ENCODE assay signal across 12 cellular contexts in the genomic region with DNA sequence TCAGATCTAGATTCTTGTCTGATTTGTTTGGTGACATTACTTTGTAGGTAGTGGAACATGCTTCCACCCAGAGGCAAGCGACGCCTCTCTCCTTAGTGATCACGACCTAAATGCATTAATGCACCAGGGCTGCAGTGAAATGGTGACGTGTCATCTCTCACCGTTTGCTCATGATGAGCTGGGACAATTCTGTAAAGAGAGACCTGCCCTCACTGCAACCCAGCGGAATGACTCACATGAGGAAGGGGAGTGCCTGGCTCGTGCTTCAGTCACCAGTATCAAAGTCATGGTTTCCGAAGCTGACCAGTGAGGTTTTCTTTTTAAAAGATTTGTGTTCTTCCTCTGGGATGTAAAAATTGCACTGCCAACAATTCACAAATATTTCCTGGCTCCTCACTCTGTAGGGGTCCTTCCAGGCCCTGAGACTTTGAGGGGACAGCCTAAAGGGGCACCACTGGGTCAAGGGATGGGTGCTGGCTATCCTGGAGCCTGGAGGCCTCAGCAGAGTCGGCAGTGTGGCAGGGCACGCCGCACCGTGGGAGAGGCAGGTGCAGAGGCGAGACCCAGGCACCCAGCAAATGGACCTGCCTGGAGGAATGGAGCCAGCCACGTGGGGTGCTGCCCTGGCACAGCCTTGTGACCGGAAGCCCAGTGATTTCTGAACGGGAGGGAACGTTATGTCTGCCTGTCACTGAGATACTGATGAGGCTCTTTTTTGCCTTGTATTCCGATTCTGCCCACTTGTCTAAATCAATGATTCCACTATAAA. TPM values are rescaled to one million over a fixed set of nuclear protein-coding genes. Genes with fewer than 3 reads are reported as not detected.
A peak's percentile ranks its signal among the peaks of the same experiment; 100 is the strongest.
DNase-seq lines count a peak whose midpoint lies in the region; ATAC-seq, FAIRE-seq and TF ChIP-seq lines count a peak whose summit lies in the region.
"Had no signal": no experiment of that assay in that cellular context is flagged by ENCODE, and none has a peak within 500 bp of the region (broad histone marks: within the 10 kb centered on the region; RNA-seq: fewer than 3 reads in every experiment).

No MANE protein-coding gene starts in this region.

- TF ChIP-seq CTCF in Loucy (conservative IDR thresholded peaks at IDR 0.05; ENCODE audit: low read length) = no peak
- TF ChIP-seq CTCF in K562 (IDR thresholded peaks at IDR 0.05 in 2 of 3, conservative IDR thresholded peaks at IDR 0.05 in 1 of 3; ENCODE audit: insufficient read depth in 2 of 3, low read depth in 1 of 3, low read length in 3 of 3) = no peak
- no peak for TF ChIP-seq CTCF in osteocyte (IDR thresholded peaks at IDR 0.05)
- no peak for TF ChIP-seq CTCF in omental fat pad (IDR thresholded peaks at IDR 0.05)

- CTCF ChIA-PET in K562 (lab: Yijun Ruan, JAX; ENCODE audit: low intra/inter-chr PET ratio) = interaction anchor here (0.6 kb wide), 1 partner anchor 614 kb away, joined by 3 read pairs; a partner anchor contains a TSS

- H3K79me2 ChIP-seq in Loucy (ENCODE audit: insufficient read depth, low read length) (peaks cover 88% of the 10 kb centered on the region), K562 (ENCODE audit: control insufficient read depth, insufficient read depth, low read length) (peaks cover 58% of the 10 kb centered on the region)

- 64% methylated on average over 18 of the region's 18 CpGs for WGBS in K562 (ENCODE audit: insufficient coverage, low coverage, missing lambda C conversion rate)

- no peaks in the 10 kb centered on the region for H3K27me3 Mint-ChIP-seq in osteocyte (ENCODE audit: unreplicated experiment)

- no peaks in the 10 kb centered on the region for H3K9me3 ChIP-seq in Loucy (ENCODE audit: insufficient read depth, low read depth, low read length)
- H3K9me3 ChIP-seq in K562 (replicated peaks; ENCODE audit: control insufficient read depth, insufficient read depth, low read depth, low read length) = no peaks in the 10 kb centered on the region

- intact Hi-C loops in K562 (cut with micrococcal nuclease) = no loop called here

- H2AFZ ChIP-seq in Loucy (ENCODE audit: low read length) (no peak overlapping the region), K562 (ENCODE audit: low read depth, low read length) (no peak overlapping the region)

- no peaks in the 10 kb centered on the region for H3K36me3 Mint-ChIP-seq in osteocyte (ENCODE audit: unreplicated experiment)

- H4K20me1 ChIP-seq in Loucy (ENCODE audit: insufficient read depth, low read length, poor library complexity, severe bottlenecking) (peaks cover 22% of the 10 kb centered on the region), K562 (replicated peaks; ENCODE audit: control insufficient read depth, insufficient read depth, low read length) (peaks cover 31% of the 10 kb centered on the region)

- H3K9me1 ChIP-seq in K562 (ENCODE audit: control insufficient read depth, insufficient read depth, low read length) = peaks cover 4% of the 10 kb centered on the region

- H3K4me1 Mint-ChIP-seq in osteocyte (ENCODE audit: unreplicated experiment) = peaks cover 10% of the 10 kb centered on the region

- H3K4me3 ChIP-seq in Loucy (ENCODE audit: low read length, poor library complexity, severe bottlenecking) = peak overlapping the region; percentile 6
- no peak overlapping the region for H3K4me3 ChIP-seq in K562
- H3K4me3 ChIP-seq: coronary artery had no signal

- in situ Hi-C loops in K562 (cut with MboI) = no loop called here

- no peak overlapping the region for H3K4me3 Mint-ChIP-seq in osteocyte (ENCODE audit: unreplicated experiment)

- POLR2A ChIA-PET in K562 (lab: Yijun Ruan, JAX) = interaction anchor here (0.7 to 1.0 kb wide), 3 partner anchors 12 to 23 kb away, joined by 3 to 4 read pairs (median 3); no protein-coding TSS in a partner anchor

- H3K27me3 ChIP-seq in Loucy (ENCODE audit: insufficient read depth, low read length, poor library complexity, severe bottlenecking) (no peaks in the 10 kb centered on the region), K562 (ENCODE audit: control insufficient read depth in 2 of 2, insufficient read depth in 2 of 2, low read length in 2 of 2) (no peaks in the 10 kb centered on the region)

- H3K9me2 ChIP-seq in Loucy (replicated peaks; ENCODE audit: low read depth, low read length) = no peaks in the 10 kb centered on the region

- H3K36me3 ChIP-seq in Loucy (ENCODE audit: insufficient read depth, low read length) (peaks cover 28% of the 10 kb centered on the region; the same call in 1 of the 2 replicates), K562 (ENCODE audit: control insufficient read depth, insufficient read depth, low read length) (peaks cover 58% of the 10 kb centered on the region)

- no TSS peak for BruUV-seq in K562 (replicated peaks; lab: Mats Ljungman, UMichigan)

- DNase-seq in DMS53 (lab: John Stamatoyannopoulos, UW) (peak; percentile 30), DMS53 treated with DMSO at 0.1 percent for 48 hours (lab: John Stamatoyannopoulos, UW; ENCODE audit: unreplicated experiment) (no peak), K562 (ENCODE audit: extremely low read depth in 1 of 4, low spot score in 3 of 4) (peak in 1 of 4 experiments; percentile 23), osteocyte (ENCODE audit: extremely low spot score, unreplicated experiment) (no peak), omental fat pad (ENCODE audit: low spot score) (no peak), DMS79 treated with DMSO at 0.1 percent for 48 hours (lab: John Stamatoyannopoulos, UW) (no peak)
- DNase-seq: NCI-H1105 had no signal

- H3K4me1 ChIP-seq in Loucy (ENCODE audit: insufficient read depth, low read length, poor library complexity, severe bottlenecking) = peaks cover 47% of the 10 kb centered on the region
- peaks cover 27 to 56% of the 10 kb centered on the region in 2 experiments for H3K4me1 ChIP-seq in K562 (replicated peaks in 1 of 2; ENCODE audit: control insufficient read depth in 2 of 2, insufficient read depth in 2 of 2, low read length in 2 of 2)

- H3K4me2 ChIP-seq in Loucy (ENCODE audit: low read depth, low read length, poor library complexity, severe bottlenecking) (peak overlapping the region; percentile 88), K562 (ENCODE audit: insufficient read depth, low read length) (no peak overlapping the region)

- no peaks in the 10 kb centered on the region for H3K9me3 Mint-ChIP-seq in osteocyte (ENCODE audit: unreplicated experiment)

- no peak for FAIRE-seq in K562 (lab: Jason Lieb, UNC)

- TF ChIP-seq POLR2A in K562 (conservative IDR thresholded peaks at IDR 0.05) = no peak

- no peak overlapping the region for H3K27ac ChIP-seq in K562 (ENCODE audit: extremely low read depth, low read depth, low read length)
- H3K27ac ChIP-seq: 22Rv1, coronary artery had no signal

- H3F3A ChIP-seq in Loucy (ENCODE audit: low read depth) = no peaks in the 10 kb centered on the region

- H3K27ac Mint-ChIP-seq in osteocyte (ENCODE audit: unreplicated experiment) = peak overlapping the region; percentile 57

- H3K9ac ChIP-seq in Loucy (ENCODE audit: low read depth, low read length, poor library complexity, severe bottlenecking) (peak overlapping the region; percentile 6), K562 (ENCODE audit: insufficient read depth in 1 of 2, low read depth in 2 of 2, low read length in 2 of 2) (peak overlapping the region in 1 of 2 experiments; percentile 19; a peak in 1 of 4 replicates)

- TF ChIP-seq EP300 in K562 (IDR thresholded peaks at IDR 0.05; ENCODE audit: low read length) = no peak

- TF ChIP-seq RAD21 in K562 (CRISPR knock-in tag; conservative IDR thresholded peaks at IDR 0.05 in 1 of 2, IDR thresholded peaks at IDR 0.05 in 1 of 2) = no peak

- ATAC-seq in K562 = no peak
- ATAC-seq in HG03378 (IDR thresholded peaks at IDR 0.05; ENCODE audit: unreplicated experiment) = no peak
- no peak for ATAC-seq in omental fat pad (ENCODE audit: low FRiP score)

RNA-seq across cellular contexts. Expression of a gene that starts 17.3 kb away (rescaled TPM):
- 50.6 and 63.4 TPM in 2 replicates for total RNA-seq in K562 (2011; cell fraction: chromatin; rRNA removed; ENCODE audit: low replicate concordance)
- total RNA-seq in K562 (2011; cell fraction: nucleolus; rRNA removed) = 45.7 and 46.1 TPM in 2 replicates
- total RNA-seq in K562 (2011; cell fraction: nucleoplasm; rRNA removed) = 35.5 and 45.4 TPM in 2 replicates
- total RNA-seq in K562 (2014; rRNA removed) = 12.7 and 15.0 TPM in 2 replicates
- 9.7 and 10.5 TPM in 2 replicates for total RNA-seq in K562 (2014; rRNA removed; fragmentation: Illumina TruSeq; extraction: Trizol)
- total RNA-seq in K562 (2015; rRNA removed; fragmentation: Illumina TruSeq; extraction: Trizol) = 11.7 and 12.2 TPM in 2 replicates
- 22.3 and 23.7 TPM in 2 replicates for total RNA-seq in K562 (2021)
- 13.5 and 21.5 TPM in 2 replicates for polyA plus RNA-seq in K562 (2011; rRNA removed)
- polyA plus RNA-seq in K562 (2011; cell fraction: cytosol; rRNA removed) = 7.9 and 11.0 TPM in 2 replicates
- polyA plus RNA-seq in K562 (2011; cell fraction: nucleus; rRNA removed) = 97.5 and 103 TPM in 2 replicates
- 14.6 and 32.6 TPM in 2 replicates for polyA plus RNA-seq in K562 (2012)
- polyA plus RNA-seq in K562 (2014; fragmentation: Illumina TruSeq; extraction: Trizol) = 16.1 and 17.4 TPM in 2 replicates
- under 1 TPM; 0.51 to 0.91 TPM for polyA plus RNA-seq in K562 (2014; fragmentation: Nextera tagmentation; extraction: Ambion mirVana)
- 23.6 and 24.2 TPM in 2 replicates for polyA plus RNA-seq in K562 (2014; rRNA removed)
- polyA minus RNA-seq in K562 (2011; rRNA and poly(A)+ RNA removed) = 9.3 and 10.2 TPM in 2 replicates
- 5.9 and 7.6 TPM in 2 replicates for polyA minus RNA-seq in K562 (2011; cell fraction: cytosol; rRNA and poly(A)+ RNA removed)
- polyA minus RNA-seq in K562 (2011; cell fraction: nucleus; rRNA and poly(A)+ RNA removed) = 17.8 and 19.0 TPM in 2 replicates
- total RNA-seq in osteocyte = 15.5 and 17.1 TPM in 2 replicates
- 10 to 100 TPM in 1 of 4 donors, 1 to 10 TPM in 3; 5.6 to 18.5 (median 6.6) TPM for total RNA-seq in omental fat pad

RNA-seq across cellular contexts. Expression of a gene that starts 23.4 kb away (rescaled TPM):
- 0.09 TPM in 1 of 2 replicates, not detected in the other for total RNA-seq in K562 (2011; cell fraction: chromatin; rRNA removed; ENCODE audit: low replicate concordance)
- not detected in 2 replicates for total RNA-seq in K562 (2011; cell fraction: nucleolus; rRNA removed)
- not detected in 2 replicates for total RNA-seq in K562 (2011; cell fraction: nucleoplasm; rRNA removed)
- total RNA-seq in K562 (2014; rRNA removed) (not detected in 2 replicates), K562 (2014; rRNA removed; fragmentation: Illumina TruSeq; extraction: Trizol) (not detected in 2 replicates), K562 (2015; rRNA removed; fragmentation: Illumina TruSeq; extraction: Trizol) (not detected in 2 replicates), K562 (2021) (0.09 TPM in 1 of 2 replicates, not detected in the other), osteocyte (not detected in 2 replicates), omental fat pad (not detected)
- polyA plus RNA-seq in K562 (2011; rRNA removed) (not detected in 2 replicates), K562 (2014; fragmentation: Illumina TruSeq; extraction: Trizol) (not detected in 2 replicates), K562 (2014; fragmentation: Nextera tagmentation; extraction: Ambion mirVana) (not detected), K562 (2014; rRNA removed) (not detected in 2 replicates)
- polyA plus RNA-seq in K562 (2011; cell fraction: cytosol; rRNA removed) = not detected in 2 replicates
- 0.04 TPM in 1 of 2 replicates, not detected in the other for polyA plus RNA-seq in K562 (2011; cell fraction: nucleus; rRNA removed)
- polyA plus RNA-seq in K562 (2012) = 0.91 TPM in 1 of 2 replicates, not detected in the other
- not detected in 2 replicates for polyA minus RNA-seq in K562 (2011; rRNA and poly(A)+ RNA removed)
- not detected in 2 replicates for polyA minus RNA-seq in K562 (2011; cell fraction: cytosol; rRNA and poly(A)+ RNA removed)
- polyA minus RNA-seq in K562 (2011; cell fraction: nucleus; rRNA and poly(A)+ RNA removed) = not detected in 2 replicates
- total RNA-seq: liver had no signal
- polyA plus RNA-seq: liver had no signal
